14 cellular contexts compared by ENCODE assay signal in the genomic region with DNA sequence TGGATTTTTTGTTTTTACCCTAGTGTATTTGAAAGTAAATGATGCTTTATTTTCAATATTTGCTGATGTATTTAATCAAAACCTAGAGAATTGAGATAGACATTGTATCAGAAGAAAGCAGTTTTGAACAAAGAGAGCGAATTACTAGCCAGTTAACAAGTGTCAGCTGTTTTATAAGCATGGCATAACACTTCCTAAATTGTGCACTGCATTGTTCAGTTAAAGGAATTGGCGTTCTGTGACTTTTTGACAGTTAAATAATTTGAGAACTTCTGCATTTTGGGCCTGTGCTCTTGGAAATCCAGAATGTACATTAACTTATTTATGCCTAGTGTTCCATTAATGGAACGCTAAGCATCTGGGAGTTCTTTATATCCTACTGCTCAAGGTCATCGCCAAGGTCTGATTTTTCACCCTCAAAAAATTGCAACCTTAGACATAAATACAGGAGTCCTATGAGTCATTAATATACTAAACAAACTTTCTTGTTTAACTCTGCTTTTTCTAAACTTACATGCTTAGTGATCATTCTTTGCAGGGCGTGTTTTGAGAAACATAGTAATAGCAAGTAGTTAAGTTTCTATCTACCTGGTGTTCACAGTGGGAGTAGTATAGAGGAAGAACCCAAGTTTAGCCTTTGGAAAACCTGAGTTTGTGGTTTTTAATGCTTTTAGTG. TPM values are rescaled to one million over a fixed set of nuclear protein-coding genes. Genes with fewer than 3 reads are reported as not detected.
DNase-seq lines count a peak whose midpoint lies in the region; ATAC-seq and TF ChIP-seq lines count a peak whose summit lies in the region.
"Had no signal": no experiment of that assay in that cellular context is flagged by ENCODE, and none has a peak within 500 bp of the region (broad histone marks: within the 10 kb centered on the region; RNA-seq: fewer than 3 reads in every experiment).

No MANE protein-coding gene starts in this region.

- no peak overlapping the region for H3K4ac ChIP-seq in mesenchymal stem cell (ENCODE audit: low read depth in 1 of 2, low read length in 2 of 2)

- no peak overlapping the region for H4K91ac ChIP-seq in mesenchymal stem cell (ENCODE audit: low read length)

- no peak overlapping the region for H3K4me3 ChIP-seq in mesenchymal stem cell (ENCODE audit: insufficient read depth in 1 of 2, low read depth in 1 of 2, low read length in 2 of 2)
- H3K4me3 ChIP-seq: pancreas, stomach had no signal

- no peaks in the 10 kb centered on the region for H3K79me1 ChIP-seq in mesenchymal stem cell (replicated peaks; ENCODE audit: low read length, poor library complexity, severe bottlenecking)

- CTCF ChIA-PET in CD4-positive, alpha-beta T cell (lab: Charles Lee), result no interaction called here

- no peak overlapping the region for H3K27ac ChIP-seq in CD4-positive, alpha-beta T cell (ENCODE audit: low read depth, low read length)
- H3K27ac ChIP-seq in mesenchymal stem cell (ENCODE audit: low read length, poor library complexity, severe bottlenecking), result no peak overlapping the region
- H3K27ac ChIP-seq: C4-2B, stomach had no signal

- H3K14ac ChIP-seq in mesenchymal stem cell (ENCODE audit: low read length in 2 of 2), result no peak overlapping the region

- no peak overlapping the region for H3K23ac ChIP-seq in mesenchymal stem cell (ENCODE audit: low read length in 2 of 2)

- no peak overlapping the region for H3K4me3 Mint-ChIP-seq in CD4-positive, alpha-beta T cell
- H3K4me3 Mint-ChIP-seq in activated T-helper 1 cell treated with anti-CD3 and anti-CD28 coated beads, Interleukin-12 subunit alpha, Interleukin-12 subunit beta, Interleukin-2, Interleukin-4 antibody, amounts not matched to agents 30 ng/mL and 10 ng/mL and 1 ng/mL, durations not matched to agents 14 hours and 24 hours and 36 hours, result no peak overlapping the region
- H3K4me3 Mint-ChIP-seq in naive thymus-derived CD8-positive, alpha-beta T cell, result peak overlapping the region in 1 of 10 donors; percentile 60

- no peak overlapping the region for H3K4me2 ChIP-seq in mesenchymal stem cell (ENCODE audit: low read length, poor library complexity, severe bottlenecking)

- H3K36me3 ChIP-seq in mesenchymal stem cell (ENCODE audit: control insufficient read depth in 1 of 2, insufficient read depth in 2 of 2, low read depth in 1 of 2, low read length in 2 of 2), result peaks cover 2 to 9% of the 10 kb centered on the region in 2 experiments
- H3K36me3 ChIP-seq: pancreas had no signal

- ATAC-seq in CD4-positive, alpha-beta T cell (ENCODE audit: poor library complexity), result no peak
- no peak for ATAC-seq in HG02571 (IDR thresholded peaks at IDR 0.05; ENCODE audit: unreplicated experiment)
- no peak for ATAC-seq in naive thymus-derived CD8-positive, alpha-beta T cell

- no peak overlapping the region for H4K8ac ChIP-seq in mesenchymal stem cell (ENCODE audit: low read length)

- H3K27me3 Mint-ChIP-seq in CD4-positive, alpha-beta T cell, result no peaks in the 10 kb centered on the region
- H3K27me3 Mint-ChIP-seq in activated T-helper 1 cell treated with anti-CD3 and anti-CD28 coated beads, Interleukin-12 subunit alpha, Interleukin-12 subunit beta, Interleukin-2, Interleukin-4 antibody, amounts not matched to agents 30 ng/mL and 10 ng/mL and 1 ng/mL, durations not matched to agents 14 hours and 24 hours and 36 hours (ENCODE audit: insufficient read depth), result no peaks in the 10 kb centered on the region
- H3K27me3 Mint-ChIP-seq in naive thymus-derived CD8-positive, alpha-beta T cell, result no peaks in the 10 kb centered on the region

- H3K9ac ChIP-seq in mesenchymal stem cell (ENCODE audit: low read length), result no peak overlapping the region

- no peak overlapping the region for H2BK12ac ChIP-seq in mesenchymal stem cell (ENCODE audit: low read length in 2 of 2)

- H3K36me3 Mint-ChIP-seq in CD4-positive, alpha-beta T cell (ENCODE audit: low read depth), result peaks cover 45% of the 10 kb centered on the region
- H3K36me3 Mint-ChIP-seq in activated T-helper 1 cell treated with anti-CD3 and anti-CD28 coated beads, Interleukin-12 subunit alpha, Interleukin-12 subunit beta, Interleukin-2, Interleukin-4 antibody, amounts not matched to agents 30 ng/mL and 10 ng/mL and 1 ng/mL, durations not matched to agents 14 hours and 24 hours and 36 hours (ENCODE audit: low read depth), result peaks cover 14% of the 10 kb centered on the region
- peaks cover 0 to 19% (median 16%) of the 10 kb centered on the region in 3 donors for H3K36me3 Mint-ChIP-seq in naive thymus-derived CD8-positive, alpha-beta T cell

- intact Hi-C loops in CD4-positive, alpha-beta T cell (cut with DNase I, micrococcal nuclease), result no loop called here
- intact Hi-C loops in activated T-helper 1 cell treated with anti-CD3 and anti-CD28 coated beads, Interleukin-12 subunit alpha, Interleukin-12 subunit beta, Interleukin-2, Interleukin-4 antibody, amounts not matched to agents 30 ng/mL and 10 ng/mL and 1 ng/mL, durations not matched to agents 14 hours and 24 hours and 36 hours (cut with micrococcal nuclease), result no loop called here

- H3K9me3 Mint-ChIP-seq in CD4-positive, alpha-beta T cell, result peaks cover 6% of the 10 kb centered on the region
- peaks cover 10% of the 10 kb centered on the region for H3K9me3 Mint-ChIP-seq in activated T-helper 1 cell treated with anti-CD3 and anti-CD28 coated beads, Interleukin-12 subunit alpha, Interleukin-12 subunit beta, Interleukin-2, Interleukin-4 antibody, amounts not matched to agents 30 ng/mL and 10 ng/mL and 1 ng/mL, durations not matched to agents 14 hours and 24 hours and 36 hours
- peaks cover 0 to 10% (median 0%) of the 10 kb centered on the region in 9 donors for H3K9me3 Mint-ChIP-seq in naive thymus-derived CD8-positive, alpha-beta T cell
- H3K9me3 Mint-ChIP-seq: immature natural killer cell had no signal

- no peak overlapping the region for H2BK120ac ChIP-seq in mesenchymal stem cell (ENCODE audit: low read depth, low read length)

- WGBS in mesenchymal stem cell, result 87% methylated on average over 5 of the region's 5 CpGs

- H3K18ac ChIP-seq in mesenchymal stem cell (ENCODE audit: low read depth in 1 of 2, low read length in 2 of 2), result no peak overlapping the region

- TF ChIP-seq CTCF in CD4-positive, alpha-beta T cell (IDR thresholded peaks at IDR 0.05), result no peak

- POLR2A ChIA-PET in CD4-positive, alpha-beta T cell (lab: Charles Lee), result interaction anchor here (1.2 kb wide), 1 partner anchor 31 kb away, joined by 4 read pairs; a partner anchor contains a TSS
- POLR2A ChIA-PET in naive thymus-derived CD8-positive, alpha-beta T cell (lab: Charles Lee), result interaction anchor here (0.6 to 0.7 kb wide), 2 partner anchors 27 to 40 kb away, joined by 3 to 4 read pairs; no protein-coding TSS in a partner anchor

- no peak overlapping the region for H2BK5ac ChIP-seq in mesenchymal stem cell (ENCODE audit: low read depth, low read length, poor library complexity, severe bottlenecking)

- no peak overlapping the region for H2BK15ac ChIP-seq in mesenchymal stem cell (ENCODE audit: low read depth, poor library complexity, severe bottlenecking)

- peak overlapping the region; percentile 2 for H3K27ac Mint-ChIP-seq in CD4-positive, alpha-beta T cell
- H3K27ac Mint-ChIP-seq in activated T-helper 1 cell treated with anti-CD3 and anti-CD28 coated beads, Interleukin-12 subunit alpha, Interleukin-12 subunit beta, Interleukin-2, Interleukin-4 antibody, amounts not matched to agents 30 ng/mL and 10 ng/mL and 1 ng/mL, durations not matched to agents 14 hours and 24 hours and 36 hours, result peak overlapping the region; percentile 45
- H3K27ac Mint-ChIP-seq in naive thymus-derived CD8-positive, alpha-beta T cell, result peak overlapping the region in 4 of 10 donors; percentile 27 to 86 (median 52)

- H3K4me1 Mint-ChIP-seq in CD4-positive, alpha-beta T cell (ENCODE audit: low read depth), result peaks cover 85% of the 10 kb centered on the region
- H3K4me1 Mint-ChIP-seq in activated T-helper 1 cell treated with anti-CD3 and anti-CD28 coated beads, Interleukin-12 subunit alpha, Interleukin-12 subunit beta, Interleukin-2, Interleukin-4 antibody, amounts not matched to agents 30 ng/mL and 10 ng/mL and 1 ng/mL, durations not matched to agents 14 hours and 24 hours and 36 hours (ENCODE audit: low read depth), result peaks cover 53% of the 10 kb centered on the region
- H3K4me1 Mint-ChIP-seq in naive thymus-derived CD8-positive, alpha-beta T cell, result peaks cover 26 to 77% (median 71%) of the 10 kb centered on the region in 4 donors

- peaks cover 6% of the 10 kb centered on the region for H3K4me1 ChIP-seq in mesenchymal stem cell (ENCODE audit: control insufficient read depth, insufficient read depth, low read depth, low read length)

- no peak for DNase-seq in CD4-positive, alpha-beta T cell
- peak; percentile 6 for DNase-seq in LHCN-M2 (ENCODE audit: low read depth)
- DNase-seq in activated T-helper 1 cell treated with anti-CD3 and anti-CD28 coated beads, Interleukin-12 subunit alpha, Interleukin-12 subunit beta, Interleukin-2, Interleukin-4 antibody, amounts not matched to agents 30 ng/mL and 10 ng/mL and 1 ng/mL, durations not matched to agents 14 hours and 24 hours and 36 hours (ENCODE audit: low spot score), result no peak
- DNase-seq in mesenchymal stem cell, result peak; percentile 22
- DNase-seq in Ammon's horn (ENCODE audit: low spot score), result no peak
- no peak for DNase-seq in NCI-H2107 (lab: John Stamatoyannopoulos, UW)
- DNase-seq in naive thymus-derived CD8-positive, alpha-beta T cell, result no peak
- DNase-seq: immature natural killer cell, NCI-H2029, NCI-H526, pancreas, stomach had no signal

- no peak overlapping the region for H2AFZ ChIP-seq in mesenchymal stem cell (ENCODE audit: low read depth, low read length)

- no peak overlapping the region for H2AK5ac ChIP-seq in mesenchymal stem cell (ENCODE audit: low read length, severe bottlenecking)

- H3K27me3 ChIP-seq in CD4-positive, alpha-beta T cell (ENCODE audit: control insufficient read depth, insufficient read depth, low read length), result no peaks in the 10 kb centered on the region
- H3K27me3 ChIP-seq in mesenchymal stem cell (ENCODE audit: control insufficient read depth in 1 of 2, insufficient read depth in 1 of 2, low read length in 2 of 2), result no peaks in the 10 kb centered on the region
- H3K27me3 ChIP-seq: pancreas, stomach had no signal

- no peaks in the 10 kb centered on the region for H3K9me3 ChIP-seq in CD4-positive, alpha-beta T cell (ENCODE audit: control insufficient read depth, low read length)
- H3K9me3 ChIP-seq in mesenchymal stem cell (ENCODE audit: control insufficient read depth, low read length), result no peaks in the 10 kb centered on the region
- H3K9me3 ChIP-seq: stomach had no signal

RNA-seq across cellular contexts. Expression of a gene that starts 31.1 kb away (rescaled TPM):
- total RNA-seq in CD4-positive, alpha-beta T cell, result 10 to 100 TPM; 15.1 to 15.4 TPM
- 75.9 and 93.4 TPM in 2 replicates for total RNA-seq in LHCN-M2 (2014; rRNA removed)
- polyA plus RNA-seq in LHCN-M2 (2012), result 34.4 TPM
- 20.7 and 21.3 TPM in 2 replicates for total RNA-seq in activated T-helper 1 cell treated with anti-CD3 and anti-CD28 coated beads, Interleukin-12 subunit alpha, Interleukin-12 subunit beta, Interleukin-2, Interleukin-4 antibody, amounts not matched to agents 30 ng/mL and 10 ng/mL and 1 ng/mL, durations not matched to agents 14 hours and 24 hours and 36 hours
- polyA plus RNA-seq in mesenchymal stem cell (2013, experiment 1 of 2), result 28.5 TPM
- polyA plus RNA-seq in mesenchymal stem cell (2013, experiment 2 of 2), result 30.0 TPM
- total RNA-seq in naive thymus-derived CD8-positive, alpha-beta T cell, result 10 to 100 TPM; 25.0 to 26.1 TPM
- polyA plus RNA-seq in naive thymus-derived CD8-positive, alpha-beta T cell, result 1 to 10 TPM; 3.4 to 7.7 (median 3.6) TPM

Comparison
In these comparisons a context has a peak if more than half of its experiments do, and no peak if none do; other contexts are left out.
1. DNase-seq: peak in LHCN-M2 (single experiment) and mesenchymal stem cell (single experiment); none in CD4-positive, alpha-beta T cell (0 of 10), activated T-helper 1 cell treated with anti-CD3 and anti-CD28 coated beads, Interleukin-12 subunit alpha, Interleukin-12 subunit beta, Interleukin-2, Interleukin-4 antibody, amounts not matched to agents 30 ng/mL and 10 ng/mL and 1 ng/mL, durations not matched to agents 14 hours and 24 hours and 36 hours (single experiment), Ammon's horn (single experiment), NCI-H2107 (single experiment) and naive thymus-derived CD8-positive, alpha-beta T cell (0 of 10).